In the genomic region with DNA sequence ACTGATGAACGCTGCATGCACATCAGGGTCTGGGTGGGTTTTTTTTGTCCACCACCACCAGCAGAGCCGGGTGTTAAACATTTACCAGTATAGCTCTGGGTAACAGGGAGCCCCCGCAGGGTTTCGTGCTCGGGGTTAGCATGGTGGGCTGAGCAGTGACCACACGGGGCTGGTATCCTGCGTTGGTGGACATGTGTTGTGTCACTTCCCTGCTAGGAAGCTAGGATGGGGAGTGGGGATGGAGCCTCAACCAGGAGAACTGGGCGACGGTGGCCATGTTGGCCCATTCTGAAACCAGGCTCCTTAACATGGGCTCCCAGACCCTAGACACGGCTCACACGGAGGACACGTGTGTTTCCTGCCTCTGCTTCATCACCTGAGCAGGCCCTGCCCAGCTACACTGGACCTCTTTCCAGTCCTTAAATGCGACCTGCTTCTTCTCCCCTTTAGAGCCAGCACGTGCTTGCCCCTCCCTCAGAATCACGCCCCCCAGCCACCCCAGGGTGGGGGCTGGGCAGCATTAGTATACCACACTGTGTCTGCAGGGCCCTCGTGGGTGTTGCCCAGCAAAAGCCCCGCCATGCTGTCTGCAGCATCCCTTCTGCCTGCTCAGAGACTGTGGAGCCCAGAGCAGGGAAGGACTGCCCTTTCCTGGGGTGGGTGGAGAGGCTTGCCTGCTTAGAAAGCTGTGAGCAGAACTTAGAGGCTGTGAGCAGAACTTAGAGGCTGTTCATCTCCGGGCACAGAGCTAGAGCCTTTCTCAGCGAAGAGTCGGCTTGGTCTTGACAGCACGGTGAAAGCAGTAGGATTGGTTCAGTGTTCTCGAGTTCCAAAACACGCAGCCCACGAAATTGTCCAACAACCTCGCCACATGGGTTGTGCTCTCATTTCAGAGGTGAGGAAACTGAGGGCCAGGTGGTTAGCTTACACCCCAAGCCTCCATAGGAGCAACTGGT, we compare ENCODE assay signal across 30 cellular contexts.
"Had no signal": no experiment of that assay in that cellular context is flagged by ENCODE, and none has a peak within 500 bp of the region (broad histone marks: within the 10 kb centered on the region; RNA-seq: fewer than 3 reads in every experiment).

No MANE protein-coding gene starts in this region.

- H3K36me3 Mint-ChIP-seq: activated naive CD8-positive, alpha-beta T cell treated with anti-CD3 and anti-CD28 coated beads for 36 hours had no signal

- H3K36me3 ChIP-seq: MG63, Peyer's patch had no signal

- H3K27me3 ChIP-seq: MG63, Peyer's patch had no signal

- H3K27ac Mint-ChIP-seq: activated CD4-positive, alpha-beta T cell treated with anti-CD3 and anti-CD28 coated beads, Interleukin-2, amount 10 ng/mL, durations not matched to agents 24 days and 14 days; activated CD8-positive, alpha-beta T cell treated with anti-CD3 and anti-CD28 coated beads for 36 hours; activated naive CD8-positive, alpha-beta T cell treated with anti-CD3 and anti-CD28 coated beads for 36 hours; activated T-cell treated with anti-CD3 and anti-CD28 coated beads, Interleukin-2, amount 50 U/mL, for 72 hours; activated T-helper 17 cell treated with anti-CD3 and anti-CD28 coated beads, Interleukin-2, amount 50 U/mL, for 72 hours had no signal

- DNase-seq: activated CD4-positive, alpha-beta T cell treated with anti-CD3 and anti-CD28 coated beads, Interleukin-2, amount 10 ng/mL, durations not matched to agents 24 days and 14 days; activated effector memory CD4-positive, alpha-beta T cell treated with anti-CD3 and anti-CD28 coated beads, Interleukin-2, amount 50 U/mL, for 16 hours; activated naive CD4-positive, alpha-beta T cell; activated T-cell treated with anti-CD3 and anti-CD28 coated beads, Interleukin-2, amount 50 U/mL, for 1 hour; amniotic stem cell; Kasumi-1; KBM-7; MG63; MV-4-11; NCI-H1092; NCI-H1417; NCI-H146; NCI-H187; NCI-H2029 treated with DMSO at 0.1 percent for 48 hours; NCI-H2107; NCI-H2171; NCI-H510A; NCI-H526; NCI-H748 treated with DMSO at 0.1 percent for 48 hours; NK-92 treated with Interleukin-12 subunit alpha and Interleukin-12 subunit beta, amount 100 ng/mL, for 24 hours; PC-3; Peyer's patch; RPMI8226; SW 1271; T-helper 1 cell; T-helper 9 cell had no signal

- H3K4me3 ChIP-seq: MG63, Peyer's patch had no signal

- H3K4me3 Mint-ChIP-seq: activated CD4-positive, alpha-beta T cell treated with anti-CD3 and anti-CD28 coated beads, Interleukin-2, amount 10 ng/mL, durations not matched to agents 24 days and 14 days; activated CD8-positive, alpha-beta T cell treated with anti-CD3 and anti-CD28 coated beads for 36 hours; activated naive CD8-positive, alpha-beta T cell treated with anti-CD3 and anti-CD28 coated beads for 36 hours; activated T-cell treated with anti-CD3 and anti-CD28 coated beads, Interleukin-2, amount 50 U/mL, for 72 hours; activated T-helper 17 cell treated with anti-CD3 and anti-CD28 coated beads, Interleukin-2, amount 50 U/mL, for 72 hours had no signal

- H3K9me3 Mint-ChIP-seq: activated CD4-positive, alpha-beta T cell treated with anti-CD3 and anti-CD28 coated beads, Interleukin-2, amount 10 ng/mL, durations not matched to agents 24 days and 14 days; activated CD8-positive, alpha-beta T cell treated with anti-CD3 and anti-CD28 coated beads for 36 hours; activated T-cell treated with anti-CD3 and anti-CD28 coated beads, Interleukin-2, amount 50 U/mL, for 72 hours; activated T-helper 17 cell treated with anti-CD3 and anti-CD28 coated beads, Interleukin-2, amount 50 U/mL, for 72 hours had no signal

- H3K27ac ChIP-seq: Peyer's patch had no signal

- H3K9me3 ChIP-seq: MG63, Peyer's patch had no signal
